In genomic region chr16:7456221-7456620, GRCh38 we compare ENCODE assay signal across 11 cellular contexts.
"Had no signal": no experiment of that assay in that cellular context is flagged by ENCODE, and none has a peak within 500 bp of the region (broad histone marks: within the 10 kb centered on the region; RNA-seq: fewer than 3 reads in every experiment).

No MANE protein-coding gene starts in this region.

- H3K4me3 ChIP-seq: adrenal gland, gastrocnemius medialis, testis had no signal

- H3K27ac Mint-ChIP-seq: activated B cell treated with CpG ODN at 0.5 μM for 24 hours; activated CD4-positive, alpha-beta T cell treated with anti-CD3 and anti-CD28 coated beads, Interleukin-2, amount 10 ng/mL, durations not matched to agents 24 days and 14 days; activated naive CD4-positive, alpha-beta T cell treated with anti-CD3 and anti-CD28 coated beads for 36 hours had no signal

- H3K4me1 Mint-ChIP-seq: activated B cell treated with CpG ODN at 0.5 μM for 24 hours; activated CD4-positive, alpha-beta T cell treated with anti-CD3 and anti-CD28 coated beads, Interleukin-2, amount 10 ng/mL, durations not matched to agents 24 days and 14 days had no signal

- H3K9me3 ChIP-seq: adrenal gland, gastrocnemius medialis, testis had no signal

- H3K4me1 ChIP-seq: adrenal gland, testis had no signal

- H3K27me3 ChIP-seq: adrenal gland, gastrocnemius medialis, testis had no signal

- ATAC-seq: gastrocnemius medialis; stimulated activated naive CD8-positive, alpha-beta T cell treated with anti-CD3 and anti-CD28 coated beads, Interleukin-15, Interleukin-2, amounts not matched to agents 100 U/mL and 50 U/mL, for 24 hours had no signal

- H3K36me3 ChIP-seq: adrenal gland, gastrocnemius medialis had no signal

- H3K4me3 Mint-ChIP-seq: activated B cell treated with CpG ODN at 0.5 μM for 24 hours; activated CD4-positive, alpha-beta T cell treated with anti-CD3 and anti-CD28 coated beads, Interleukin-2, amount 10 ng/mL, durations not matched to agents 24 days and 14 days; activated naive CD4-positive, alpha-beta T cell treated with anti-CD3 and anti-CD28 coated beads for 36 hours had no signal

- DNase-seq: activated B cell treated with CpG ODN at 0.5 μM for 24 hours; activated CD4-positive, alpha-beta T cell treated with anti-CD3 and anti-CD28 coated beads, Interleukin-2, amount 10 ng/mL, durations not matched to agents 24 days and 14 days; activated CD8-positive, alpha-beta memory T cell treated with anti-CD3 and anti-CD28 coated beads for 24 hours; activated naive CD4-positive, alpha-beta T cell treated with anti-CD3 and anti-CD28 coated beads for 36 hours; adrenal gland; caudate nucleus; effector memory CD4-positive, alpha-beta T cell; gastrocnemius medialis; stimulated activated CD4-positive, alpha-beta T cell treated with anti-CD3 and anti-CD28 coated beads, Interleukin-2, amount 100 ng/mL, for 48 hours; stimulated activated naive CD8-positive, alpha-beta T cell treated with anti-CD3 and anti-CD28 coated beads, Interleukin-15, Interleukin-2, amounts not matched to agents 100 U/mL and 50 U/mL, for 24 hours; testis had no signal

- H3K27me3 Mint-ChIP-seq: activated B cell treated with CpG ODN at 0.5 μM for 24 hours; activated CD4-positive, alpha-beta T cell treated with anti-CD3 and anti-CD28 coated beads, Interleukin-2, amount 10 ng/mL, durations not matched to agents 24 days and 14 days had no signal

- H3K27ac ChIP-seq: adrenal gland, gastrocnemius medialis, testis had no signal
